Comparison of ENCODE assay signal across 8 cellular contexts in genomic region chr2:9002637-9003365, GRCh38. TPM values are rescaled to one million over a fixed set of nuclear protein-coding genes. Genes with fewer than 3 reads are reported as not detected.
DNase-seq lines count a peak whose midpoint lies in the region; ATAC-seq and TF ChIP-seq lines count a peak whose summit lies in the region.

No MANE protein-coding gene starts in this region.

- H3K36me3 ChIP-seq in GM06990 (ENCODE audit: control insufficient read depth, insufficient read depth, low read length) = no peaks in the 10 kb centered on the region
- H3K36me3 ChIP-seq in endocrine pancreas (ENCODE audit: control insufficient read depth, insufficient read depth, low read length) = no peaks in the 10 kb centered on the region
- no peaks in the 10 kb centered on the region for H3K36me3 ChIP-seq in mucosa of descending colon (ENCODE audit: low read depth)
- H3K36me3 ChIP-seq in tibial nerve = no peaks in the 10 kb centered on the region

- peak; percentile 17 for ATAC-seq in HG03442 (IDR thresholded peaks at IDR 0.05; ENCODE audit: unreplicated experiment)
- peak; percentile 9 for ATAC-seq in mucosa of descending colon
- no peak for ATAC-seq in GM21723 (IDR thresholded peaks at IDR 0.05; ENCODE audit: unreplicated experiment)

- H3K9me3 ChIP-seq in endocrine pancreas (ENCODE audit: control insufficient read depth, low read length) (no peaks in the 10 kb centered on the region), mucosa of descending colon (no peaks in the 10 kb centered on the region), tibial nerve (no peaks in the 10 kb centered on the region)

- intact Hi-C loops in mucosa of descending colon (cut with DNase I, micrococcal nuclease) = loop anchor here in 1 of 2 donors (5.0 kb wide), 1 partner anchor 134 kb away; no protein-coding TSS in a partner anchor

- H3K4me3 ChIP-seq in GM06990 (replicated peaks; ENCODE audit: low read depth, low read length) (peak overlapping the region; percentile 68), endocrine pancreas (ENCODE audit: control insufficient read depth, insufficient read depth, low read length) (peak overlapping the region; percentile 78), mucosa of descending colon (peak overlapping the region; percentile 63), tibial nerve (peak overlapping the region; percentile 64 to 73 (median 67))

- peak overlapping the region; percentile 89 for H3K27ac ChIP-seq in VCaP
- peak overlapping the region; percentile 81 to 94 (median 92) for H3K27ac ChIP-seq in tibial nerve

- 2 to 3% methylated on average over 16 to 28 of the region's 44 CpGs for WGBS in tibial nerve, 2 donors

- TF ChIP-seq CTCF in GM06990 (IDR thresholded peaks at IDR 0.05; ENCODE audit: insufficient read depth, low read length, poor library complexity, severe bottlenecking) (no peak), VCaP (conservative IDR thresholded peaks at IDR 0.05) (no peak), mucosa of descending colon (IDR thresholded peaks at IDR 0.05) (no peak), tibial nerve (IDR thresholded peaks at IDR 0.05) (no peak)

- no peaks in the 10 kb centered on the region for H3K27me3 ChIP-seq in GM06990 (replicated peaks; ENCODE audit: control insufficient read depth, insufficient read depth, low read length)
- H3K27me3 ChIP-seq in endocrine pancreas (ENCODE audit: control insufficient read depth, insufficient read depth, low read length) = no peaks in the 10 kb centered on the region
- H3K27me3 ChIP-seq in tibial nerve = no peaks in the 10 kb centered on the region

- H3K4me1 ChIP-seq in endocrine pancreas (ENCODE audit: control insufficient read depth, insufficient read depth, low read length) (no peaks in the 10 kb centered on the region), mucosa of descending colon (ENCODE audit: low read depth) (peaks cover 17% of the 10 kb centered on the region), tibial nerve (peaks cover 0 to 20% (median 4%) of the 10 kb centered on the region in 4 donors)

- DNase-seq in GM06990 (ENCODE audit: extremely low read depth, insufficient read length) (peak; percentile 4), mucosa of descending colon (peak; percentile 31 to 61 (median 60)), tibial nerve (ENCODE audit: low spot score in 2 of 2) (no peak), NCI-H1048 (lab: John Stamatoyannopoulos, UW) (no peak)

- H3K9ac ChIP-seq in endocrine pancreas (ENCODE audit: control insufficient read depth, insufficient read depth, low read length) = peak overlapping the region; percentile 73

- TF ChIP-seq POLR2A in tibial nerve (IDR thresholded peaks at IDR 0.05) = no peak

- no peak for TF ChIP-seq EP300 in tibial nerve (IDR thresholded peaks at IDR 0.05)

RNA-seq across cellular contexts. Expression of gene MBOAT2, which starts 0.7 kb away (rescaled TPM):
- total RNA-seq in mucosa of descending colon (10 to 100 TPM; 36.1 to 65.6 (median 50.6) TPM), tibial nerve (10 to 100 TPM; 23.7 to 56.2 (median 45.5) TPM)

Comparison
In these comparisons a context has a peak if more than half of its experiments do, and no peak if none do; other contexts are left out.
1. DNase-seq: peak in GM06990 (single experiment) and mucosa of descending colon (3 of 3); none in tibial nerve (0 of 2) and NCI-H1048 (single experiment).
2. Peak in every context shown above with its lines, with median percentiles within 50 percentile points of each other: H3K4me3 ChIP-seq.